11 cellular contexts compared by ENCODE assay signal in the genomic region with DNA sequence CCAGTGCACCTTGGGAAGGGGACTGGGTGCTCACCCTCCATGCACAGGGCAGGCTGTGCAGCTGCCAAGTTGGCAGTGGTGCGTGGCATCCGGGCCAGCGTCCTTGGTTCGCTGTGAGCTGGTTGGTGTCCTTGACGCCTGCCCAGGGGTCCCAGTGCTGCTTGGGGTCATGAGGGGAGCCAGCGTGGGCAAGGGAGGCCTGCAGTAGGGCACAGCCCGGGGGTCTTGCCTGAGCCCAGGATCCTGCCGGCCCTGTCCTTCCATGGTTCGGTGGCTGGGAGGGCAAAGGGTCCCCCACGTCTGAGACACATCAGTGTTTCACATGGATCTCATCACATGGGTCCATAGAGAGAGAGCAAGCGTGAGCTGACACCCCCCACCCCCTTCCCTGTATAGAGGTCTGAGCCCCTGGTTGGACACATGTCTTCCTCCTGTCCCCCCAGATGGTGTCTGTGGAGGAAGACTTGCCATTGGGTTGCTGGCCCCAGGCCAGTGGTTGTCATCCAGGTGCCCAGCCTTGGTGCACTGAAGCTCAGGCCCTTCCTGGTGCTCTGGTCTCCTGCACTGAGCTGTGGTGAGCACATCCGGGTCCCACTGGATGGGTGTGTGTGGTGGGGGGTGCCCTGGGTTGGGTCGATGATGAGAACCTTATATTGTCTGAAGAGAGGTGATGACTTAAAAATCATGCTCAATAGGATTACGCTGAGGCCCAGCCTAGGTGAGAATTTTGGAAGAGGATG.
DNase-seq lines count a peak whose midpoint lies in the region; ATAC-seq and TF ChIP-seq lines count a peak whose summit lies in the region.
"Had no signal": no experiment of that assay in that cellular context is flagged by ENCODE, and none has a peak within 500 bp of the region (broad histone marks: within the 10 kb centered on the region; RNA-seq: fewer than 3 reads in every experiment).

No MANE protein-coding gene starts in this region.

- ATAC-seq in left cardiac atrium (no peak), heart right ventricle (no peak), left ventricle myocardium superior (no peak), lower lobe of right lung (no peak), HG02610 (IDR thresholded peaks at IDR 0.05; ENCODE audit: unreplicated experiment) (no peak)
- ATAC-seq: HCT116 had no signal

- H3K9me3 ChIP-seq in heart right ventricle, result peaks cover 0 to 94% (median 0%) of the 10 kb centered on the region in 11 donors
- no peaks in the 10 kb centered on the region for H3K9me3 ChIP-seq in lower lobe of right lung
- H3K9me3 ChIP-seq in spleen, result peaks cover 0 to 100% (median 81%) of the 10 kb centered on the region in 8 donors

- TF ChIP-seq CTCF in heart right ventricle (IDR thresholded peaks at IDR 0.05), result no peak
- TF ChIP-seq CTCF in lower lobe of right lung (IDR thresholded peaks at IDR 0.05), result no peak
- TF ChIP-seq CTCF in spleen (IDR thresholded peaks at IDR 0.05 in 8 of 11, conservative IDR thresholded peaks at IDR 0.05 in 3 of 11), result no peak

- H3K27ac ChIP-seq in heart right ventricle, result no peak overlapping the region
- no peak overlapping the region for H3K27ac ChIP-seq in lower lobe of right lung
- H3K27ac ChIP-seq in spleen, result no peak overlapping the region

- 86 to 90% methylated on average over 14 of the region's 14 CpGs for WGBS in heart right ventricle, 2 donors
- WGBS in spleen, 5 donors, result 83 to 92% (median 90%) methylated on average over 7 to 14 of the region's 14 CpGs

- intact Hi-C loops in left cardiac atrium (cut with DNase I), result no loop called here
- intact Hi-C loops in heart right ventricle (cut with DNase I), result no loop called here
- intact Hi-C loops in left ventricle myocardium superior (cut with micrococcal nuclease), result no loop called here
- intact Hi-C loops in lower lobe of right lung (cut with DNase I), result no loop called here
- intact Hi-C loops in spleen (cut with DNase I; ENCODE audit: low total_unique reads), result no loop called here

- H3K4me3 ChIP-seq in heart right ventricle (no peak overlapping the region), lower lobe of right lung (no peak overlapping the region), spleen (no peak overlapping the region)

- no peaks in the 10 kb centered on the region for H3K4me1 ChIP-seq in heart right ventricle
- no peaks in the 10 kb centered on the region for H3K4me1 ChIP-seq in lower lobe of right lung
- no peaks in the 10 kb centered on the region for H3K4me1 ChIP-seq in spleen

- H3K36me3 ChIP-seq in heart right ventricle, result no peaks in the 10 kb centered on the region
- H3K36me3 ChIP-seq in lower lobe of right lung, result no peaks in the 10 kb centered on the region
- H3K36me3 ChIP-seq in spleen, result no peaks in the 10 kb centered on the region

- H3K27me3 ChIP-seq in heart right ventricle, result no peaks in the 10 kb centered on the region
- no peaks in the 10 kb centered on the region for H3K27me3 ChIP-seq in lower lobe of right lung (ENCODE audit: low read depth)
- H3K27me3 ChIP-seq in spleen (replicated peaks in 1 of 7), result no peaks in the 10 kb centered on the region

- TF ChIP-seq POLR2A in spleen (IDR thresholded peaks at IDR 0.05), result no peak

- peak; percentile 17 for DNase-seq in left cardiac atrium
- no peak for DNase-seq in heart right ventricle
- peak; percentile 23 for DNase-seq in left ventricle myocardium superior
- DNase-seq in lower lobe of right lung, result peak; percentile 27
- peak; percentile 59 for DNase-seq in spleen
- DNase-seq in NOMO-1 treated with DMSO at 0.1 percent for 48 hours (lab: John Stamatoyannopoulos, UW; ENCODE audit: unreplicated experiment), result no peak
- DNase-seq in NCI-H446 (lab: John Stamatoyannopoulos, UW), result no peak
- DNase-seq: C1 segment of cervical spinal cord, DMS79 had no signal

Comparison
In these comparisons a context has a peak if more than half of its experiments do, and no peak if none do; other contexts are left out.
1. DNase-seq: peak in left cardiac atrium (single experiment), left ventricle myocardium superior (single experiment), lower lobe of right lung (single experiment) and spleen (single experiment); none in heart right ventricle (0 of 2), NOMO-1 treated with DMSO at 0.1 percent for 48 hours (single experiment) and NCI-H446 (0 of 2).